Comparison of ENCODE assay signal across 16 cellular contexts in genomic region chr15:73572296-73572695, GRCh38.
"Had no signal": no experiment of that assay in that cellular context is flagged by ENCODE, and none has a peak within 500 bp of the region (broad histone marks: within the 10 kb centered on the region; RNA-seq: fewer than 3 reads in every experiment).

No MANE protein-coding gene starts in this region.

- H3K4me3 Mint-ChIP-seq: activated naive CD4-positive, alpha-beta T cell treated with anti-CD3 and anti-CD28 coated beads, Interleukin-2, amount 10 ng/mL, durations not matched to agents 7 days and 5 days; endodermal cell; neural progenitor cell had no signal

- H3K27me3 Mint-ChIP-seq: activated naive CD4-positive, alpha-beta T cell treated with anti-CD3 and anti-CD28 coated beads, Interleukin-2, amount 10 ng/mL, durations not matched to agents 7 days and 5 days had no signal

- DNase-seq: activated CD4-positive, alpha-beta T cell treated with anti-CD3 and anti-CD28 coated beads, Interleukin-2, amount 50 U/mL, for 4 hours; activated CD4-positive, CD25-positive, alpha-beta regulatory T cell; activated naive CD4-positive, alpha-beta T cell treated with anti-CD3 and anti-CD28 coated beads, Interleukin-2, amount 10 ng/mL, durations not matched to agents 7 days and 5 days; dorsolateral prefrontal cortex; endodermal cell; erythroblast; islet precursor cell; midbrain; sigmoid colon; stimulated activated CD4-positive, alpha-beta T cell treated with anti-CD3 and anti-CD28 coated beads, Interleukin-1b, Interleukin-23, amount 100 ng/mL, for 48 hours; substantia nigra had no signal

- H3K4me1 ChIP-seq: neural progenitor cell had no signal

- H3K9me3 ChIP-seq: sigmoid colon, tibial nerve had no signal

- H3K9me3 Mint-ChIP-seq: activated naive CD4-positive, alpha-beta T cell treated with anti-CD3 and anti-CD28 coated beads, Interleukin-2, amount 10 ng/mL, durations not matched to agents 7 days and 5 days; endodermal cell; neural progenitor cell had no signal

- H3K27ac Mint-ChIP-seq: activated naive CD4-positive, alpha-beta T cell treated with anti-CD3 and anti-CD28 coated beads, Interleukin-2, amount 10 ng/mL, durations not matched to agents 7 days and 5 days; endodermal cell; neural progenitor cell had no signal

- H3K4me3 ChIP-seq: cardiac muscle cell, dorsolateral prefrontal cortex, lung, neural progenitor cell, sigmoid colon, tibial nerve had no signal

- H3K27me3 ChIP-seq: cardiac muscle cell, dorsolateral prefrontal cortex, neural progenitor cell, sigmoid colon, tibial nerve had no signal

- H3K36me3 ChIP-seq: neural progenitor cell had no signal

- FAIRE-seq: TTC549 had no signal

- H3K27ac ChIP-seq: cardiac muscle cell, dorsolateral prefrontal cortex, neural progenitor cell, tibial nerve had no signal
